Comparison of ENCODE assay signal across 18 cellular contexts in genomic region chr2:232129483-232129882, GRCh38.
DNase-seq lines count a peak whose midpoint lies in the region; ATAC-seq and TF ChIP-seq lines count a peak whose summit lies in the region.
"Had no signal": no experiment of that assay in that cellular context is flagged by ENCODE, and none has a peak within 500 bp of the region (broad histone marks: within the 10 kb centered on the region; RNA-seq: fewer than 3 reads in every experiment).

No MANE protein-coding gene starts in this region.

- H3K4me1 ChIP-seq in SK-N-SH (ENCODE audit: control insufficient read depth in 1 of 2, insufficient read depth in 2 of 2, low read depth in 1 of 2, low read length in 1 of 2) (no peaks in the 10 kb centered on the region), liver (ENCODE audit: control insufficient read depth in 4 of 4, insufficient read depth in 4 of 4, low read length in 3 of 4) (peaks cover 3 to 12% (median 6%) of the 10 kb centered on the region in 4 donors), tibial artery (peaks cover 0 to 12% (median 3%) of the 10 kb centered on the region in 4 donors)
- H3K4me1 ChIP-seq: BE2C had no signal

- WGBS in SK-N-SH (ENCODE audit: low lambda C conversion rate) = 99% methylated on average over 4 of the region's 4 CpGs
- WGBS in liver = 24% methylated on average over 4 of the region's 4 CpGs

- H3K27ac ChIP-seq in SK-N-SH (ENCODE audit: low read depth in 2 of 2, low read length in 1 of 2) (no peak overlapping the region), liver (ENCODE audit: low read depth in 1 of 2, low read length in 2 of 2) (no peak overlapping the region), tibial artery (peak overlapping the region in 1 of 2 donors; percentile 5)

- ATAC-seq in SK-N-SH treated with all-trans-retinoic acid at 6 μM for 48 hours (no peak), GM19455 (IDR thresholded peaks at IDR 0.05; ENCODE audit: unreplicated experiment) (no peak)
- no peak for ATAC-seq in activated CD8-positive, alpha-beta memory T cell treated with anti-CD3 and anti-CD28 coated beads, Interleukin-2, amount 10 ng/mL, durations not matched to agents 7 days and 5 days
- ATAC-seq: K562 had no signal

- POLR2A ChIA-PET in SK-N-SH (lab: Yijun Ruan, JAX) = no interaction called here

- H3K9me3 Mint-ChIP-seq in activated CD8-positive, alpha-beta memory T cell treated with anti-CD3 and anti-CD28 coated beads, Interleukin-2, amount 10 ng/mL, durations not matched to agents 7 days and 5 days (ENCODE audit: low read depth) = no peaks in the 10 kb centered on the region
- H3K9me3 Mint-ChIP-seq: CD4-positive, alpha-beta memory T cell had no signal

- H4K20me1 ChIP-seq in SK-N-SH (ENCODE audit: insufficient read depth) = no peaks in the 10 kb centered on the region

- no peak overlapping the region for H3K4me2 ChIP-seq in SK-N-SH

- intact Hi-C loops in tibial artery (cut with DNase I; ENCODE audit: low total_unique reads) = no loop called here

- DNase-seq in SK-N-SH (no peak), fibroblast of the aortic adventitia (ENCODE audit: low read depth) (peak; percentile 74), tibial artery (no peak), NCI-H1436 treated with DMSO at 0.1 percent for 48 hours (lab: John Stamatoyannopoulos, UW) (no peak)
- no peak for DNase-seq in activated CD8-positive, alpha-beta memory T cell treated with anti-CD3 and anti-CD28 coated beads, Interleukin-2, amount 10 ng/mL, durations not matched to agents 7 days and 5 days
- DNase-seq: 8988T; BE2C; CD4-positive, alpha-beta memory T cell; DMS79; GOT3; NCI-H146; NCI-H2081; NCI-H510A treated with DMSO at 0.1 percent for 48 hours; NCI-H82 had no signal

- TF ChIP-seq CTCF in SK-N-SH (IDR thresholded peaks at IDR 0.05) = no peak
- TF ChIP-seq CTCF in fibroblast of the aortic adventitia (IDR thresholded peaks at IDR 0.05; ENCODE audit: insufficient read depth, low read length) = no peak
- TF ChIP-seq CTCF in liver (IDR thresholded peaks at IDR 0.05; ENCODE audit: low read depth, low read length, missing input control) = no peak
- no peak for TF ChIP-seq CTCF in tibial artery (IDR thresholded peaks at IDR 0.05)

- TF ChIP-seq EP300 in SK-N-SH (IDR thresholded peaks at IDR 0.05; ENCODE audit: borderline replicate concordance in 1 of 2, low read depth in 1 of 2, low read length in 1 of 2) = no peak

- no peak overlapping the region for H2AFZ ChIP-seq in SK-N-SH (ENCODE audit: low read depth)

- H3K9me2 ChIP-seq in SK-N-SH = no peaks in the 10 kb centered on the region

- H3K4me3 ChIP-seq in SK-N-SH (ENCODE audit: low read depth in 2 of 2, low read length in 1 of 2) = no peak overlapping the region
- no peak overlapping the region for H3K4me3 ChIP-seq in fibroblast of the aortic adventitia (ENCODE audit: low read depth, low read length)
- no peak overlapping the region for H3K4me3 ChIP-seq in liver (ENCODE audit: low read depth in 1 of 3, low read length in 3 of 3)
- peak overlapping the region; percentile 2 to 5 for H3K4me3 ChIP-seq in tibial artery
- H3K4me3 ChIP-seq: K562 had no signal

- H3K9ac ChIP-seq in SK-N-SH (no peak overlapping the region), liver (ENCODE audit: low read depth in 1 of 2, low read length in 2 of 2) (no peak overlapping the region)

- no peaks in the 10 kb centered on the region for H3K27me3 ChIP-seq in SK-N-SH (ENCODE audit: insufficient read depth)
- no peaks in the 10 kb centered on the region for H3K27me3 ChIP-seq in liver (ENCODE audit: control insufficient read depth in 4 of 4, insufficient read depth in 4 of 4, low read length in 3 of 4)
- no peaks in the 10 kb centered on the region for H3K27me3 ChIP-seq in tibial artery
- H3K27me3 ChIP-seq: BE2C had no signal

- CTCF ChIA-PET in SK-N-SH (lab: Yijun Ruan, JAX) = interaction anchor here (1.0 kb wide), 1 partner anchor 17 kb away, joined by 3 read pairs; no protein-coding TSS in a partner anchor
- CTCF ChIA-PET in activated CD8-positive, alpha-beta memory T cell treated with anti-CD3 and anti-CD28 coated beads, Interleukin-2, amount 10 ng/mL, durations not matched to agents 7 days and 5 days (lab: Charles Lee) = no interaction called here

- no peaks in the 10 kb centered on the region for H3K27me3 Mint-ChIP-seq in activated CD8-positive, alpha-beta memory T cell treated with anti-CD3 and anti-CD28 coated beads, Interleukin-2, amount 10 ng/mL, durations not matched to agents 7 days and 5 days
- H3K27me3 Mint-ChIP-seq: CD4-positive, alpha-beta memory T cell had no signal

- H3K4me1 Mint-ChIP-seq in activated CD8-positive, alpha-beta memory T cell treated with anti-CD3 and anti-CD28 coated beads, Interleukin-2, amount 10 ng/mL, durations not matched to agents 7 days and 5 days = no peaks in the 10 kb centered on the region

- H3K79me2 ChIP-seq in SK-N-SH (ENCODE audit: insufficient read depth) = no peaks in the 10 kb centered on the region

- no peaks in the 10 kb centered on the region for H3F3A ChIP-seq in SK-N-SH (replicated peaks; ENCODE audit: insufficient read depth)

- H3K9me3 ChIP-seq in SK-N-SH (no peaks in the 10 kb centered on the region), liver (ENCODE audit: control insufficient read depth in 4 of 4, low read length in 3 of 4) (no peaks in the 10 kb centered on the region), tibial artery (no peaks in the 10 kb centered on the region)
- H3K9me3 ChIP-seq: BE2C had no signal

- H3K4me3 Mint-ChIP-seq in activated CD8-positive, alpha-beta memory T cell treated with anti-CD3 and anti-CD28 coated beads, Interleukin-2, amount 10 ng/mL, durations not matched to agents 7 days and 5 days = no peak overlapping the region
- H3K4me3 Mint-ChIP-seq: CD4-positive, alpha-beta memory T cell had no signal

- TF ChIP-seq RAD21 in SK-N-SH (IDR thresholded peaks at IDR 0.05; ENCODE audit: low read length) = no peak
- peak; percentile 54 to 60 for TF ChIP-seq RAD21 in liver (IDR thresholded peaks at IDR 0.05)

- H3K36me3 ChIP-seq in SK-N-SH (replicated peaks in 1 of 2; ENCODE audit: control insufficient read depth in 1 of 2, insufficient read depth in 2 of 2, low read length in 1 of 2) = peaks cover 15 to 20% of the 10 kb centered on the region in 2 experiments
- H3K36me3 ChIP-seq in liver (ENCODE audit: control insufficient read depth in 4 of 4, insufficient read depth in 3 of 4, low read depth in 1 of 4, low read length in 3 of 4) = peaks cover 0 to 4% (median 0%) of the 10 kb centered on the region in 4 donors
- H3K36me3 ChIP-seq in tibial artery = peaks cover 15 to 25% (median 16%) of the 10 kb centered on the region in 3 donors

- H3K27ac Mint-ChIP-seq in activated CD8-positive, alpha-beta memory T cell treated with anti-CD3 and anti-CD28 coated beads, Interleukin-2, amount 10 ng/mL, durations not matched to agents 7 days and 5 days = no peak overlapping the region

- H3K36me3 Mint-ChIP-seq in activated CD8-positive, alpha-beta memory T cell treated with anti-CD3 and anti-CD28 coated beads, Interleukin-2, amount 10 ng/mL, durations not matched to agents 7 days and 5 days = peaks cover 2% of the 10 kb centered on the region

TF ChIP-seq in SK-N-SH treated with all-trans-retinoic acid at 6 μM for 48 hours, 23 proteins besides CTCF, POLR2A, EP300 and RAD21:
- TF ChIP-seq ZC3H10 (CRISPR knock-in tag; IDR thresholded peaks at IDR 0.05) (no peak), ISL1 (CRISPR knock-in tag; IDR thresholded peaks at IDR 0.05) (peak; percentile 26; the same call in 1 of the 2 replicates)

TF ChIP-seq in SK-N-SH, 30 proteins besides CTCF, POLR2A, EP300 and RAD21:
- TF ChIP-seq GATA2 (CRISPR knock-in tag; IDR thresholded peaks at IDR 0.05) (no peak), RFX5 (IDR thresholded peaks at IDR 0.05; ENCODE audit: low read length) (no peak), FOSL2 (IDR thresholded peaks at IDR 0.05; ENCODE audit: borderline replicate concordance, low read depth) (no peak), TCF12 (IDR thresholded peaks at IDR 0.05) (no peak), TAF1 (IDR thresholded peaks at IDR 0.05; ENCODE audit: borderline replicate concordance, low read depth, low read length) (no peak)

TF ChIP-seq in liver, 16 proteins besides CTCF, POLR2A, EP300 and RAD21 (continues in another document):
- TF ChIP-seq, protein P1, sequence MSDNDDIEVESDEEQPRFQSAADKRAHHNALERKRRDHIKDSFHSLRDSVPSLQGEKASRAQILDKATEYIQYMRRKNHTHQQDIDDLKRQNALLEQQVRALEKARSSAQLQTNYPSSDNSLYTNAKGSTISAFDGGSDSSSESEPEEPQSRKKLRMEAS (IDR thresholded peaks at IDR 0.05) = peak; percentile 72
- TF ChIP-seq HNF4A (conservative IDR thresholded peaks at IDR 0.05) (peak; percentile 77 to 83), EGR1 (IDR thresholded peaks at IDR 0.05; ENCODE audit: low read depth in 2 of 2) (peak; percentile 53 to 86), NR2F2 (IDR thresholded peaks at IDR 0.05) (peak; percentile 51), FOXA2 (IDR thresholded peaks at IDR 0.05) (peak; percentile 78), FOXA1 (IDR thresholded peaks at IDR 0.05) (peak; percentile 58), ZBTB33 (IDR thresholded peaks at IDR 0.05) (peak; percentile 31), JUND (IDR thresholded peaks at IDR 0.05) (peak; percentile 85 to 92), HNF4G (IDR thresholded peaks at IDR 0.05) (no peak), SP1 (IDR thresholded peaks at IDR 0.05) (peak; percentile 84), GABPA (IDR thresholded peaks at IDR 0.05 in 1 of 2, conservative IDR thresholded peaks at IDR 0.05 in 1 of 2) (peak in 1 of 2 donors; percentile 48), YY1 (IDR thresholded peaks at IDR 0.05) (peak; percentile 71), TAF1 (conservative IDR thresholded peaks at IDR 0.05) (no peak)
- TF ChIP-seq, protein P2, sequence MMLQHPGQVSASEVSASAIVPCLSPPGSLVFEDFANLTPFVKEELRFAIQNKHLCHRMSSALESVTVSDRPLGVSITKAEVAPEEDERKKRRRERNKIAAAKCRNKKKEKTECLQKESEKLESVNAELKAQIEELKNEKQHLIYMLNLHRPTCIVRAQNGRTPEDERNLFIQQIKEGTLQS (IDR thresholded peaks at IDR 0.05) = peak; percentile 70

Comparison
In these comparisons a context has a peak if more than half of its experiments do, and no peak if none do; other contexts are left out.
1. H3K4me3 ChIP-seq: peak in tibial artery (2 of 2); none in SK-N-SH (0 of 2), fibroblast of the aortic adventitia (single experiment) and liver (0 of 3).